1 cellular context compared by ENCODE assay signal in genomic region chr20:391041-391711, GRCh38.
TF ChIP-seq lines count a peak whose summit lies in the region.

No MANE protein-coding gene starts in this region.

TF ChIP-seq in K562, 482 proteins besides CTCF, POLR2A, EP300 and RAD21 (continued from another document):
- TF ChIP-seq ARID4B (CRISPR knock-in tag; IDR thresholded peaks at IDR 0.05) (0 out of 2 replicates have a peak, but pooled peaks have one; percentile 35), CCAR2 (IDR thresholded peaks at IDR 0.05; ENCODE audit: low read depth, low read length) (no peak), JUN (IDR thresholded peaks at IDR 0.05; ENCODE audit: borderline replicate concordance, low read depth, low read length) (no peak), JUN (CRISPR knock-in tag; IDR thresholded peaks at IDR 0.05; ENCODE audit: borderline replicate concordance) (no peak; the same call in 1 of the 2 replicates), PCBP1 (IDR thresholded peaks at IDR 0.05; ENCODE audit: low read depth, low read length, poor library complexity, severe bottlenecking) (no peak), PHTF2 (CRISPR knock-in tag; IDR thresholded peaks at IDR 0.05) (no peak), RHOXF2B (CRISPR knock-in tag; conservative IDR thresholded peaks at IDR 0.05) (no peak), GATA2 (CRISPR knock-in tag; IDR thresholded peaks at IDR 0.05) (no peak), ZNF699 (CRISPR knock-in tag; IDR thresholded peaks at IDR 0.05; ENCODE audit: insufficient replicate concordance) (no peak), ZNF592 (IDR thresholded peaks at IDR 0.05) (no peak), TAF1 (IDR thresholded peaks at IDR 0.05; ENCODE audit: control insufficient read depth, extremely low read depth, insufficient read depth, low read length, severe bottlenecking) (no peak), CBFB (CRISPR knock-in tag; IDR thresholded peaks at IDR 0.05) (no peak), CXXC5 (CRISPR knock-in tag; IDR thresholded peaks at IDR 0.05) (no peak), ZNF431 (CRISPR knock-in tag; IDR thresholded peaks at IDR 0.05) (no peak), MAX (CRISPR knock-in tag; IDR thresholded peaks at IDR 0.05) (0 out of 2 replicates have a peak, but pooled peaks have one; percentile 27), ZBTB33 (CRISPR knock-in tag; IDR thresholded peaks at IDR 0.05) (peak; percentile 95), ZZZ3 (IDR thresholded peaks at IDR 0.05) (no peak), ZNF696 (CRISPR knock-in tag; conservative IDR thresholded peaks at IDR 0.05) (no peak), RBM34 (IDR thresholded peaks at IDR 0.05; ENCODE audit: borderline replicate concordance, insufficient read depth, low read length) (no peak), CAMTA2 (CRISPR knock-in tag; conservative IDR thresholded peaks at IDR 0.05) (no peak), SMAD4 (CRISPR knock-in tag; conservative IDR thresholded peaks at IDR 0.05) (no peak), POLR3A (IDR thresholded peaks at IDR 0.05; ENCODE audit: borderline replicate concordance, extremely low read depth, insufficient read depth, insufficient read length) (no peak), ZNF134 (CRISPR knock-in tag; conservative IDR thresholded peaks at IDR 0.05) (no peak)
- TF ChIP-seq, protein P1, sequence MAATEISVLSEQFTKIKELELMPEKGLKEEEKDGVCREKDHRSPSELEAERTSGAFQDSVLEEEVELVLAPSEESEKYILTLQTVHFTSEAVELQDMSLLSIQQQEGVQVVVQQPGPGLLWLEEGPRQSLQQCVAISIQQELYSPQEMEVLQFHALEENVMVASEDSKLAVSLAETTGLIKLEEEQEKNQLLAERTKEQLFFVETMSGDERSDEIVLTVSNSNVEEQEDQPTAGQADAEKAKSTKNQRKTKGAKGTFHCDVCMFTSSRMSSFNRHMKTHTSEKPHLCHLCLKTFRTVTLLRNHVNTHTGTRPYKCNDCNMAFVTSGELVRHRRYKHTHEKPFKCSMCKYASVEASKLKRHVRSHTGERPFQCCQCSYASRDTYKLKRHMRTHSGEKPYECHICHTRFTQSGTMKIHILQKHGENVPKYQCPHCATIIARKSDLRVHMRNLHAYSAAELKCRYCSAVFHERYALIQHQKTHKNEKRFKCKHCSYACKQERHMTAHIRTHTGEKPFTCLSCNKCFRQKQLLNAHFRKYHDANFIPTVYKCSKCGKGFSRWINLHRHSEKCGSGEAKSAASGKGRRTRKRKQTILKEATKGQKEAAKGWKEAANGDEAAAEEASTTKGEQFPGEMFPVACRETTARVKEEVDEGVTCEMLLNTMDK (IDR thresholded peaks at IDR 0.05; ENCODE audit: borderline replicate concordance, insufficient read depth, low read depth, low read length, poor library complexity, severe bottlenecking), result no peak
- TF ChIP-seq, protein P2, sequence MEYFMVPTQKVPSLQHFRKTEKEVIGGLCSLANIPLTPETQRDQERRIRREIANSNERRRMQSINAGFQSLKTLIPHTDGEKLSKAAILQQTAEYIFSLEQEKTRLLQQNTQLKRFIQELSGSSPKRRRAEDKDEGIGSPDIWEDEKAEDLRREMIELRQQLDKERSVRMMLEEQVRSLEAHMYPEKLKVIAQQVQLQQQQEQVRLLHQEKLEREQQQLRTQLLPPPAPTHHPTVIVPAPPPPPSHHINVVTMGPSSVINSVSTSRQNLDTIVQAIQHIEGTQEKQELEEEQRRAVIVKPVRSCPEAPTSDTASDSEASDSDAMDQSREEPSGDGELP (CRISPR knock-in tag; IDR thresholded peaks at IDR 0.05; ENCODE audit: borderline replicate concordance), result no peak
- TF ChIP-seq, protein P3, sequence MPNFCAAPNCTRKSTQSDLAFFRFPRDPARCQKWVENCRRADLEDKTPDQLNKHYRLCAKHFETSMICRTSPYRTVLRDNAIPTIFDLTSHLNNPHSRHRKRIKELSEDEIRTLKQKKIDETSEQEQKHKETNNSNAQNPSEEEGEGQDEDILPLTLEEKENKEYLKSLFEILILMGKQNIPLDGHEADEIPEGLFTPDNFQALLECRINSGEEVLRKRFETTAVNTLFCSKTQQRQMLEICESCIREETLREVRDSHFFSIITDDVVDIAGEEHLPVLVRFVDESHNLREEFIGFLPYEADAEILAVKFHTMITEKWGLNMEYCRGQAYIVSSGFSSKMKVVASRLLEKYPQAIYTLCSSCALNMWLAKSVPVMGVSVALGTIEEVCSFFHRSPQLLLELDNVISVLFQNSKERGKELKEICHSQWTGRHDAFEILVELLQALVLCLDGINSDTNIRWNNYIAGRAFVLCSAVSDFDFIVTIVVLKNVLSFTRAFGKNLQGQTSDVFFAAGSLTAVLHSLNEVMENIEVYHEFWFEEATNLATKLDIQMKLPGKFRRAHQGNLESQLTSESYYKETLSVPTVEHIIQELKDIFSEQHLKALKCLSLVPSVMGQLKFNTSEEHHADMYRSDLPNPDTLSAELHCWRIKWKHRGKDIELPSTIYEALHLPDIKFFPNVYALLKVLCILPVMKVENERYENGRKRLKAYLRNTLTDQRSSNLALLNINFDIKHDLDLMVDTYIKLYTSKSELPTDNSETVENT (CRISPR knock-in tag; IDR thresholded peaks at IDR 0.05), result no peak
- TF ChIP-seq, protein P4, sequence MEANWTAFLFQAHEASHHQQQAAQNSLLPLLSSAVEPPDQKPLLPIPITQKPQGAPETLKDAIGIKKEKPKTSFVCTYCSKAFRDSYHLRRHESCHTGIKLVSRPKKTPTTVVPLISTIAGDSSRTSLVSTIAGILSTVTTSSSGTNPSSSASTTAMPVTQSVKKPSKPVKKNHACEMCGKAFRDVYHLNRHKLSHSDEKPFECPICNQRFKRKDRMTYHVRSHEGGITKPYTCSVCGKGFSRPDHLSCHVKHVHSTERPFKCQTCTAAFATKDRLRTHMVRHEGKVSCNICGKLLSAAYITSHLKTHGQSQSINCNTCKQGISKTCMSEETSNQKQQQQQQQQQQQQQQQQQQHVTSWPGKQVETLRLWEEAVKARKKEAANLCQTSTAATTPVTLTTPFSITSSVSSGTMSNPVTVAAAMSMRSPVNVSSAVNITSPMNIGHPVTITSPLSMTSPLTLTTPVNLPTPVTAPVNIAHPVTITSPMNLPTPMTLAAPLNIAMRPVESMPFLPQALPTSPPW (CRISPR knock-in tag; IDR thresholded peaks at IDR 0.05), result no peak
